In the genomic region with DNA sequence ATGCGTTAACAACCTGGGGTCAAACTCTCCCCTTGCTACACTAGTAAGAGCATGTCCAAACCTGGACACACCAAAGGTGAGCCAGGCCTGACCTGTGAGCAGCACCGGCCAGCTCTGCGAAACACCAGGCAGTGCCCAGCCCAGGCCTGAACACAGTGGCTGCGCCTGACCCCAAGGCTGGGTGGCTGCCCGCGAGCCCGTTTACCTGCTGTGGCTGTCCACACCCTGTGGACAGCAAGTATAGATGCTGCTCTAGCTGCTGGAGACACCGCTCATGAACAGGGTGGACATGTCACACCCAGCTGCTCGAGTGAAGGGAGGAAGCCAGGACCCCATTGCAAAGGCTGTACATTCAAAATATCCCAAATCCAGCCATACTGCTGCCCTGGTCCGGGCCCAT, we compare ENCODE assay signal across 20 cellular contexts. TPM values are rescaled to one million over a fixed set of nuclear protein-coding genes. Genes with fewer than 3 reads are reported as not detected.
"Had no signal": no experiment of that assay in that cellular context is flagged by ENCODE, and none has a peak within 500 bp of the region (broad histone marks: within the 10 kb centered on the region; RNA-seq: fewer than 3 reads in every experiment).

No MANE protein-coding gene starts in this region.

- H3K9me3 ChIP-seq: sigmoid colon, stomach, thoracic aorta had no signal

- H3K9me3 Mint-ChIP-seq: activated CD4-positive, alpha-beta memory T cell treated with anti-CD3 and anti-CD28 coated beads, Interleukin-2, amount 10 ng/mL, durations not matched to agents 7 days and 5 days; activated naive CD4-positive, alpha-beta T cell treated with anti-CD3 and anti-CD28 coated beads, Interleukin-2, amount 10 ng/mL, durations not matched to agents 7 days and 5 days; dendritic cell treated with granulocyte-macrophage colony-stimulating factor and Interleukin-4, amounts not matched to agents 40 ng/mL and 50 ng/mL, for 4 days; T-cell had no signal

- ATAC-seq: activated CD4-positive, alpha-beta T cell treated with anti-CD3 and anti-CD28 coated beads for 36 hours; left cardiac atrium; naive thymus-derived CD4-positive, alpha-beta T cell; T-cell had no signal

- H3K27me3 Mint-ChIP-seq: activated CD4-positive, alpha-beta memory T cell treated with anti-CD3 and anti-CD28 coated beads, Interleukin-2, amount 10 ng/mL, durations not matched to agents 7 days and 5 days; activated CD4-positive, alpha-beta T cell treated with anti-CD3 and anti-CD28 coated beads for 36 hours; activated naive CD4-positive, alpha-beta T cell treated with anti-CD3 and anti-CD28 coated beads, Interleukin-2, amount 10 ng/mL, durations not matched to agents 7 days and 5 days; dendritic cell treated with granulocyte-macrophage colony-stimulating factor and Interleukin-4, amounts not matched to agents 40 ng/mL and 50 ng/mL, for 4 days; T-cell had no signal

- H3K4me3 ChIP-seq: lung, sigmoid colon, stomach, thoracic aorta had no signal

- H3K27ac ChIP-seq: sigmoid colon, stomach, thoracic aorta had no signal

- H3K27ac Mint-ChIP-seq: activated CD4-positive, alpha-beta T cell treated with anti-CD3 and anti-CD28 coated beads for 36 hours; activated naive CD4-positive, alpha-beta T cell treated with anti-CD3 and anti-CD28 coated beads, Interleukin-2, amount 10 ng/mL, durations not matched to agents 7 days and 5 days; dendritic cell treated with granulocyte-macrophage colony-stimulating factor and Interleukin-4, amounts not matched to agents 40 ng/mL and 50 ng/mL, for 4 days; T-cell had no signal

- DNase-seq: activated CD4-positive, alpha-beta memory T cell treated with anti-CD3 and anti-CD28 coated beads, Interleukin-2, amount 10 ng/mL, durations not matched to agents 7 days and 5 days; activated CD4-positive, alpha-beta T cell treated with anti-CD3 and anti-CD28 coated beads for 36 hours; activated naive CD4-positive, alpha-beta T cell treated with anti-CD3 and anti-CD28 coated beads, Interleukin-2, amount 10 ng/mL, durations not matched to agents 7 days and 5 days; central memory CD4-positive, alpha-beta T cell; erythroblast; left cardiac atrium; naive thymus-derived CD4-positive, alpha-beta T cell; sigmoid colon; stimulated activated CD4-positive, alpha-beta T cell treated with anti-CD3 and anti-CD28 coated beads, Interleukin-4, amount 100 ng/mL, for 24 hours; stomach; T-cell; T1000 had no signal

- H3K4me3 Mint-ChIP-seq: activated CD4-positive, alpha-beta memory T cell treated with anti-CD3 and anti-CD28 coated beads, Interleukin-2, amount 10 ng/mL, durations not matched to agents 7 days and 5 days; dendritic cell treated with granulocyte-macrophage colony-stimulating factor and Interleukin-4, amounts not matched to agents 40 ng/mL and 50 ng/mL, for 4 days had no signal

- H3K27me3 ChIP-seq: sigmoid colon, stomach had no signal

RNA-seq across cellular contexts. Expression of gene CCDC27, which starts 7.6 kb away (rescaled TPM):
- total RNA-seq: activated CD4-positive, alpha-beta memory T cell treated with anti-CD3 and anti-CD28 coated beads, Interleukin-2, amount 10 ng/mL, durations not matched to agents 7 days and 5 days; activated CD4-positive, alpha-beta T cell treated with anti-CD3 and anti-CD28 coated beads for 36 hours; left cardiac atrium; lung; mononuclear cell; naive thymus-derived CD4-positive, alpha-beta T cell; omental fat pad; pulmonary artery endothelial cell; sigmoid colon; stomach; T-cell; thoracic aorta; urinary bladder had no signal
- polyA plus RNA-seq: adipose tissue; lung; naive thymus-derived CD4-positive, alpha-beta T cell; sigmoid colon; stomach; urinary bladder had no signal

RNA-seq across cellular contexts. Expression of gene SMIM1, which starts 27.9 kb away (rescaled TPM):
- total RNA-seq: activated CD4-positive, alpha-beta memory T cell treated with anti-CD3 and anti-CD28 coated beads, Interleukin-2, amount 10 ng/mL, durations not matched to agents 7 days and 5 days; stomach; urinary bladder had no signal
